In the genomic region with DNA sequence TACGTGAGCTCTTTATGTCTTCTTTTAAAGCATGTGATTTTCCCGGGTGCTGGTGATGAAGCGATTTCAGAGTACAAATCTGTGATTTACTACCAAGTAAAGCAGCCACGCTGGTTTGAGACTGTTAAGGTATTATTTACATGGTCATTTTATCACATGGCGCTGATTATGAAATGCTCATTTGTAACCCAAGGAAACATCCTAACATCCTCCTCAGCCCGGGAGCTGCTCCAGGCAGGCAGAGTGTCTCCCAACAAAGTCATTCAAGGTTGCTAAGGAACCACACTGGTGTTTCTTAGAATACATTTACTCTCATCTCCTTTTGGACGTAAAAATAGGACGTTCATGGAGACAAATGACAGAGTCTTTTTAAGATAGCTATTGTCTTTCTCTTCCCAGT, we compare ENCODE assay signal across 21 cellular contexts.
DNase-seq lines count a peak whose midpoint lies in the region; ATAC-seq, FAIRE-seq and TF ChIP-seq lines count a peak whose summit lies in the region.
"Had no signal": no experiment of that assay in that cellular context is flagged by ENCODE, and none has a peak within 500 bp of the region (broad histone marks: within the 10 kb centered on the region; RNA-seq: fewer than 3 reads in every experiment).

No MANE protein-coding gene starts in this region.

- H3K56ac ChIP-seq in IMR-90 (ENCODE audit: extremely low read depth, insufficient read depth, low read length) = no peak overlapping the region

- no peak overlapping the region for H2AK9ac ChIP-seq in IMR-90 (replicated peaks; ENCODE audit: low read depth, low read length, poor library complexity)

- H3K36me3 ChIP-seq in IMR-90 (ENCODE audit: control insufficient read depth, insufficient read depth, low read length) (peaks cover 51% of the 10 kb centered on the region), HepG2 (replicated peaks in 1 of 2; ENCODE audit: control insufficient read depth in 1 of 2, insufficient read depth in 2 of 2, low read length in 2 of 2) (peaks cover 4 to 46% of the 10 kb centered on the region in 2 experiments)
- H3K36me3 ChIP-seq: MG63 had no signal

- no peak overlapping the region for H3K14ac ChIP-seq in IMR-90 (replicated peaks; ENCODE audit: low read depth, low read length)

- H3K9ac ChIP-seq in IMR-90 (ENCODE audit: low read depth, low read length) (no peak overlapping the region), HepG2 (ENCODE audit: insufficient read depth, low read depth, low read length) (no peak overlapping the region)

- TF ChIP-seq CTCF in IMR-90 (conservative IDR thresholded peaks at IDR 0.05; ENCODE audit: low read depth, low read length) (no peak), progenitor cell of endocrine pancreas (IDR thresholded peaks at IDR 0.05; ENCODE audit: unreplicated experiment) (no peak), HepG2 (CRISPR knock-in tag; IDR thresholded peaks at IDR 0.05) (no peak)

- TF ChIP-seq EP300 in HepG2 (IDR thresholded peaks at IDR 0.05; ENCODE audit: low read depth in 2 of 2, low read length in 2 of 2) (no peak), HepG2 (CRISPR knock-in tag; IDR thresholded peaks at IDR 0.05; ENCODE audit: borderline replicate concordance) (no peak)

- no peak overlapping the region for H2BK15ac ChIP-seq in IMR-90 (ENCODE audit: low read depth, low read length)

- no peak overlapping the region for H3K27ac ChIP-seq in IMR-90 (ENCODE audit: insufficient read depth, low read length)
- H3K27ac ChIP-seq in HepG2 (ENCODE audit: extremely low read length, insufficient read depth, low read length) = no peak overlapping the region
- H3K27ac ChIP-seq: cardiac muscle cell, left ventricle myocardium inferior, VCaP had no signal

- peak overlapping the region; percentile 41 for H3K27ac Mint-ChIP-seq in progenitor cell of endocrine pancreas
- H3K27ac Mint-ChIP-seq: activated CD4-positive, alpha-beta memory T cell treated with anti-CD3 and anti-CD28 coated beads, Interleukin-2, amount 10 ng/mL, durations not matched to agents 7 days and 5 days; activated naive CD8-positive, alpha-beta T cell treated with anti-CD3 and anti-CD28 coated beads for 36 hours; activated T-cell treated with anti-CD3 and anti-CD28 coated beads, Interleukin-2, amount 50 U/mL, for 72 hours; CD8-positive, alpha-beta T cell; naive B cell; stimulated activated naive B cell treated with anti-CD40 and anti-IgM and Interleukin-4, amounts not matched to agents 10 μg/mL and 1 μg/mL and 100 μg/mL, for 72 hours; T-cell had no signal

- POLR2A ChIA-PET in IMR-90 (lab: Charles Lee; ENCODE audit: unreplicated experiment) = no interaction called here
- POLR2A ChIA-PET in HepG2 (lab: Yijun Ruan, JAX) = no interaction called here

- WGBS in IMR-90 (ENCODE audit: extremely low coverage in 2 of 2, insufficient read length in 1 of 2), 2 experiments = no CpG with 5 or more reads among the region's 8 CpGs
- 97% methylated on average over 8 of the region's 8 CpGs for WGBS in HepG2 (ENCODE audit: low lambda C conversion rate)

- H3K79me2 ChIP-seq in HepG2 (ENCODE audit: insufficient read depth, low read length) = no peaks in the 10 kb centered on the region

- in situ Hi-C loops in IMR-90 (cut with MboI; ENCODE audit: low sequenced_read_pairs) (no loop called here), HepG2 (cut with HindIII; ENCODE audit: extremely low pct_ligation_motif_present, low pct_unique_long_range_greater_than_20kb) (no loop called here)

- H2AK5ac ChIP-seq in IMR-90 (ENCODE audit: low read depth, low read length) = no peak overlapping the region

- peaks cover 6% of the 10 kb centered on the region for H3K4me1 Mint-ChIP-seq in progenitor cell of endocrine pancreas (ENCODE audit: low read depth)
- H3K4me1 Mint-ChIP-seq: activated CD4-positive, alpha-beta memory T cell treated with anti-CD3 and anti-CD28 coated beads, Interleukin-2, amount 10 ng/mL, durations not matched to agents 7 days and 5 days; activated naive CD8-positive, alpha-beta T cell treated with anti-CD3 and anti-CD28 coated beads for 36 hours; naive B cell; stimulated activated naive B cell treated with anti-CD40 and anti-IgM and Interleukin-4, amounts not matched to agents 10 μg/mL and 1 μg/mL and 100 μg/mL, for 72 hours; T-cell had no signal

- H4K5ac ChIP-seq in IMR-90 (ENCODE audit: low read depth, low read length) = no peak overlapping the region

- peaks cover 10 to 36% of the 10 kb centered on the region in 2 experiments; a peak in 3 of 4 replicates for H3K79me1 ChIP-seq in IMR-90 (ENCODE audit: low read depth in 1 of 2, low read length in 2 of 2)

- no peaks in the 10 kb centered on the region for H3K9me3 ChIP-seq in IMR-90 (ENCODE audit: control insufficient read depth, insufficient read depth, low read length)
- H3K9me3 ChIP-seq in HepG2 (ENCODE audit: low read length) = no peaks in the 10 kb centered on the region
- H3K9me3 ChIP-seq: left ventricle myocardium inferior, MG63 had no signal

- CTCF ChIA-PET in IMR-90 (lab: Yijun Ruan, JAX) (no interaction called here), HepG2 (lab: Yijun Ruan, JAX; ENCODE audit: low intra/inter-chr PET ratio, low total read pairs) (no interaction called here)

- no peaks in the 10 kb centered on the region for H4K20me1 ChIP-seq in IMR-90 (ENCODE audit: insufficient read depth, low read length)
- no peaks in the 10 kb centered on the region for H4K20me1 ChIP-seq in HepG2 (ENCODE audit: insufficient read depth, low read length)

- peaks cover 17% of the 10 kb centered on the region for H3K36me3 Mint-ChIP-seq in progenitor cell of endocrine pancreas (ENCODE audit: insufficient read depth)
- H3K36me3 Mint-ChIP-seq: activated naive CD8-positive, alpha-beta T cell treated with anti-CD3 and anti-CD28 coated beads for 36 hours; CD8-positive, alpha-beta T cell; naive B cell; stimulated activated naive B cell treated with anti-CD40 and anti-IgM and Interleukin-4, amounts not matched to agents 10 μg/mL and 1 μg/mL and 100 μg/mL, for 72 hours; T-cell had no signal

- no peak overlapping the region for H3K4ac ChIP-seq in IMR-90 (ENCODE audit: low read depth, low read length)

- H3K4me3 Mint-ChIP-seq in progenitor cell of endocrine pancreas (ENCODE audit: low read depth) = no peak overlapping the region
- H3K4me3 Mint-ChIP-seq: activated CD4-positive, alpha-beta memory T cell treated with anti-CD3 and anti-CD28 coated beads, Interleukin-2, amount 10 ng/mL, durations not matched to agents 7 days and 5 days; activated naive CD8-positive, alpha-beta T cell treated with anti-CD3 and anti-CD28 coated beads for 36 hours; activated T-cell treated with anti-CD3 and anti-CD28 coated beads, Interleukin-2, amount 50 U/mL, for 72 hours; CD8-positive, alpha-beta T cell; naive B cell; stimulated activated naive B cell treated with anti-CD40 and anti-IgM and Interleukin-4, amounts not matched to agents 10 μg/mL and 1 μg/mL and 100 μg/mL, for 72 hours; T-cell had no signal

- H4K8ac ChIP-seq in IMR-90 (ENCODE audit: low read depth in 2 of 2, low read length in 2 of 2) = no peak overlapping the region

- ATAC-seq in IMR-90 (ENCODE audit: low read depth) (peak; percentile 57), HG03460 (IDR thresholded peaks at IDR 0.05; ENCODE audit: unreplicated experiment) (no peak), HepG2 (no peak)
- ATAC-seq: activated T-cell treated with anti-CD3 and anti-CD28 coated beads, Interleukin-2, amount 50 U/mL, for 72 hours; CD8-positive, alpha-beta T cell; stimulated activated naive B cell treated with anti-CD40 and anti-IgM and Interleukin-4, amounts not matched to agents 10 μg/mL and 1 μg/mL and 100 μg/mL, for 72 hours; T-cell had no signal

- H4K91ac ChIP-seq in IMR-90 (ENCODE audit: insufficient read depth, low read depth, low read length) = no peak overlapping the region

- H3K4me1 ChIP-seq in IMR-90 (ENCODE audit: control insufficient read depth, insufficient read depth, low read length) (no peaks in the 10 kb centered on the region; the same call in 1 of the 2 replicates), HepG2 (ENCODE audit: insufficient read depth, low read length) (no peaks in the 10 kb centered on the region)

- TF ChIP-seq RAD21 in IMR-90 (IDR thresholded peaks at IDR 0.05; ENCODE audit: low read length) (no peak), HepG2 (CRISPR knock-in tag; IDR thresholded peaks at IDR 0.05) (no peak)

- no peaks in the 10 kb centered on the region for H3K27me3 Mint-ChIP-seq in progenitor cell of endocrine pancreas
- H3K27me3 Mint-ChIP-seq: activated CD4-positive, alpha-beta memory T cell treated with anti-CD3 and anti-CD28 coated beads, Interleukin-2, amount 10 ng/mL, durations not matched to agents 7 days and 5 days; activated naive CD8-positive, alpha-beta T cell treated with anti-CD3 and anti-CD28 coated beads for 36 hours; naive B cell; stimulated activated naive B cell treated with anti-CD40 and anti-IgM and Interleukin-4, amounts not matched to agents 10 μg/mL and 1 μg/mL and 100 μg/mL, for 72 hours; T-cell had no signal

- H2BK120ac ChIP-seq in IMR-90 (ENCODE audit: low read depth, low read length) = no peak overlapping the region

- H2BK5ac ChIP-seq in IMR-90 (ENCODE audit: low read depth, low read length, poor library complexity, severe bottlenecking) = no peak overlapping the region

- BruUV-seq in IMR-90 (replicated peaks; lab: Mats Ljungman, UMichigan) (no TSS peak), HepG2 (replicated peaks; lab: Mats Ljungman, UMichigan) (no TSS peak)

- no peak overlapping the region for H3K23ac ChIP-seq in IMR-90 (ENCODE audit: low read depth, low read length)

- no peak overlapping the region for H2BK20ac ChIP-seq in IMR-90 (ENCODE audit: low read depth, low read length)

- H3K4me2 ChIP-seq in IMR-90 (ENCODE audit: low read depth, low read length) = no peak overlapping the region
- H3K4me2 ChIP-seq in HepG2 (ENCODE audit: low read depth, low read length) = no peak overlapping the region

- dilution Hi-C loops in IMR-90 (cut with HindIII; ENCODE audit: low sequenced_read_pairs, unreplicated experiment) = no loop called here

- TF ChIP-seq POLR2A in IMR-90 (IDR thresholded peaks at IDR 0.05; ENCODE audit: low read depth, low read length) = no peak
- no peak for TF ChIP-seq POLR2A in HepG2 (IDR thresholded peaks at IDR 0.05; ENCODE audit: insufficient read depth in 1 of 2, low read depth in 2 of 2, low read length in 2 of 2)

- H3K4me3 ChIP-seq in IMR-90 (ENCODE audit: insufficient read depth, low read depth, low read length) = no peak overlapping the region
- no peak overlapping the region for H3K4me3 ChIP-seq in HepG2 (replicated peaks in 1 of 3; ENCODE audit: insufficient read depth in 1 of 3, low read depth in 2 of 3, low read length in 3 of 3)
- H3K4me3 ChIP-seq: cardiac muscle cell, left ventricle myocardium inferior, MG63 had no signal

- intact Hi-C loops in IMR-90 (cut with micrococcal nuclease) (no loop called here), HepG2 (cut with micrococcal nuclease; ENCODE audit: unreplicated experiment) (no loop called here)

- FAIRE-seq in frontal cortex (lab: Jason Lieb, UNC) (no peak), HepG2 (lab: Jason Lieb, UNC) (no peak)

- DNase-seq in AG08395 (ENCODE audit: low spot score) = peak; percentile 84
- DNase-seq in IMR-90 = peak; percentile 45
- DNase-seq in frontal cortex (ENCODE audit: low spot score in 2 of 2) = peak; percentile 17 to 63
- DNase-seq in progenitor cell of endocrine pancreas (ENCODE audit: low spot score, unreplicated experiment) = no peak
- DNase-seq in NCI-H82 (lab: John Stamatoyannopoulos, UW) = no peak
- no peak for DNase-seq in HepG2 (ENCODE audit: low spot score)
- DNase-seq in activated CD8-positive, alpha-beta memory T cell treated with anti-CD3 and anti-CD28 coated beads for 24 hours = no peak
- DNase-seq: activated CD4-positive, alpha-beta memory T cell treated with anti-CD3 and anti-CD28 coated beads, Interleukin-2, amount 10 ng/mL, durations not matched to agents 7 days and 5 days; activated naive CD8-positive, alpha-beta T cell treated with anti-CD3 and anti-CD28 coated beads for 36 hours; activated T-cell treated with anti-CD3 and anti-CD28 coated beads, Interleukin-2, amount 50 U/mL, for 72 hours; left ventricle myocardium inferior; MG63; naive B cell; NCI-H1694 treated with DMSO at 0.1 percent for 48 hours; NCI-H2227 treated with DMSO at 0.1 percent for 48 hours; stimulated activated naive B cell treated with anti-CD40 and anti-IgM and Interleukin-4, amounts not matched to agents 10 μg/mL and 1 μg/mL and 100 μg/mL, for 72 hours; T-cell had no signal

- H2AFZ ChIP-seq in IMR-90 (replicated peaks; ENCODE audit: low read length, poor library complexity) (no peak overlapping the region), HepG2 (ENCODE audit: low read length) (no peak overlapping the region)

- no peaks in the 10 kb centered on the region; the same call in none of the 2 replicates for H3K9me1 ChIP-seq in IMR-90 (ENCODE audit: insufficient read depth, low read length)

- no peaks in the 10 kb centered on the region for H3K9me3 Mint-ChIP-seq in progenitor cell of endocrine pancreas (ENCODE audit: low read depth)
- H3K9me3 Mint-ChIP-seq: activated naive CD8-positive, alpha-beta T cell treated with anti-CD3 and anti-CD28 coated beads for 36 hours; activated T-cell treated with anti-CD3 and anti-CD28 coated beads, Interleukin-2, amount 50 U/mL, for 72 hours; CD8-positive, alpha-beta T cell; stimulated activated naive B cell treated with anti-CD40 and anti-IgM and Interleukin-4, amounts not matched to agents 10 μg/mL and 1 μg/mL and 100 μg/mL, for 72 hours had no signal

- H3K18ac ChIP-seq in IMR-90 (ENCODE audit: low read depth, low read length) = no peak overlapping the region

- H3K27me3 ChIP-seq in IMR-90 (ENCODE audit: control insufficient read depth, insufficient read depth, low read length) (no peaks in the 10 kb centered on the region), HepG2 (ENCODE audit: control insufficient read depth in 1 of 2, insufficient read depth in 2 of 2, low read length in 2 of 2) (no peaks in the 10 kb centered on the region)
- H3K27me3 ChIP-seq: cardiac muscle cell, MG63 had no signal

Comparison
In these comparisons a context has a peak if more than half of its experiments do, and no peak if none do; other contexts are left out.
1. DNase-seq: peak in AG08395 (single experiment), IMR-90 (single experiment) and frontal cortex (2 of 2); none in progenitor cell of endocrine pancreas (single experiment), NCI-H82 (single experiment), HepG2 (single experiment) and activated CD8-positive, alpha-beta memory T cell treated with anti-CD3 and anti-CD28 coated beads for 24 hours (single experiment).